ENCODE assay signal across 8 cellular contexts in genomic region chrX:102345916-102346315, GRCh38.
DNase-seq lines count a peak whose midpoint lies in the region; ATAC-seq and TF ChIP-seq lines count a peak whose summit lies in the region.

No MANE protein-coding gene starts in this region.

- H3K4me3 ChIP-seq in GM06990 (replicated peaks; ENCODE audit: low read depth, low read length) (no peak overlapping the region), heart left ventricle (no peak overlapping the region), gastrocnemius medialis (no peak overlapping the region)

- H3K4me1 ChIP-seq in heart left ventricle (no peaks in the 10 kb centered on the region), gastrocnemius medialis (no peaks in the 10 kb centered on the region)

- peak; percentile 81 for TF ChIP-seq CTCF in GM06990 (IDR thresholded peaks at IDR 0.05; ENCODE audit: insufficient read depth, low read length, poor library complexity, severe bottlenecking)
- peak; percentile 43 to 88 (median 66) for TF ChIP-seq CTCF in heart left ventricle (IDR thresholded peaks at IDR 0.05)
- TF ChIP-seq CTCF in gastrocnemius medialis (IDR thresholded peaks at IDR 0.05 in 4 of 5, conservative IDR thresholded peaks at IDR 0.05 in 1 of 5): peak; percentile 27 to 75 (median 50)

- DNase-seq in GM06990 (ENCODE audit: extremely low read depth, insufficient read length): no peak
- peak; percentile 56 for DNase-seq in NAMALWA (ENCODE audit: low spot score)
- DNase-seq in activated T-helper 9 cell treated with anti-CD3 and anti-CD28 coated beads, Interleukin-2, amount 50 U/mL, for 16 hours (ENCODE audit: low read depth): peak; percentile 42
- peak; percentile 8 to 51 (median 31) for DNase-seq in heart left ventricle
- DNase-seq in gastrocnemius medialis: peak in 1 of 2 donors; percentile 13
- DNase-seq in NCI-H1092 (lab: John Stamatoyannopoulos, UW): no peak

- H3K27ac ChIP-seq in heart left ventricle (no peak overlapping the region), gastrocnemius medialis (no peak overlapping the region)

- in situ Hi-C loops in gastrocnemius medialis (cut with MboI; ENCODE audit: low sequenced_read_pairs in 4 of 4): no loop called here

- 25 to 33% (median 27%) methylated on average over 3 of the region's 3 CpGs for WGBS in heart left ventricle, 4 donors

- no peaks in the 10 kb centered on the region for H3K27me3 ChIP-seq in GM06990 (replicated peaks; ENCODE audit: control insufficient read depth, insufficient read depth, low read length)
- peaks cover 0 to 5% (median 0%) of the 10 kb centered on the region in 9 donors for H3K27me3 ChIP-seq in heart left ventricle
- no peaks in the 10 kb centered on the region for H3K27me3 ChIP-seq in gastrocnemius medialis

- TF ChIP-seq POLR2A in heart left ventricle (IDR thresholded peaks at IDR 0.05) (no peak), gastrocnemius medialis (IDR thresholded peaks at IDR 0.05) (no peak)

- intact Hi-C loops in heart left ventricle (cut with DNase I): no loop called here
- intact Hi-C loops in gastrocnemius medialis (cut with DNase I; ENCODE audit: low total_unique reads): no loop called here

- ATAC-seq in heart left ventricle (no peak), gastrocnemius medialis (no peak), GM21367 (IDR thresholded peaks at IDR 0.05; ENCODE audit: unreplicated experiment) (no peak), HG03432 (IDR thresholded peaks at IDR 0.05; ENCODE audit: unreplicated experiment) (no peak)

- H3K9me3 ChIP-seq in heart left ventricle (peaks cover 0 to 8% (median 0%) of the 10 kb centered on the region in 12 donors), gastrocnemius medialis (no peaks in the 10 kb centered on the region)

- H3K36me3 ChIP-seq in GM06990 (ENCODE audit: control insufficient read depth, insufficient read depth, low read length) (no peaks in the 10 kb centered on the region), heart left ventricle (no peaks in the 10 kb centered on the region), gastrocnemius medialis (no peaks in the 10 kb centered on the region)

Comparison
In these comparisons a context has a peak if more than half of its experiments do, and no peak if none do; other contexts are left out.
1. DNase-seq: peak in NAMALWA (single experiment), activated T-helper 9 cell treated with anti-CD3 and anti-CD28 coated beads, Interleukin-2, amount 50 U/mL, for 16 hours (single experiment) and heart left ventricle (5 of 5); none in GM06990 (single experiment) and NCI-H1092 (single experiment).
2. Peak in every context shown above with its lines, with median percentiles within 50 percentile points of each other: CTCF ChIP-seq.